Comparison of ENCODE assay signal across 20 cellular contexts in genomic region chr5:168881427-168882149, GRCh38.
DNase-seq lines count a peak whose midpoint lies in the region; ATAC-seq and TF ChIP-seq lines count a peak whose summit lies in the region.
"Had no signal": no experiment of that assay in that cellular context is flagged by ENCODE, and none has a peak within 500 bp of the region (broad histone marks: within the 10 kb centered on the region; RNA-seq: fewer than 3 reads in every experiment).

No MANE protein-coding gene starts in this region.

- no peaks in the 10 kb centered on the region for H3K4me1 Mint-ChIP-seq in T-cell

- H3K9me3 ChIP-seq in cardiac muscle cell (ENCODE audit: low read depth) (no peaks in the 10 kb centered on the region), left ventricle myocardium inferior (replicated peaks) (no peaks in the 10 kb centered on the region), SJSA1 (replicated peaks) (no peaks in the 10 kb centered on the region), hepatocyte (ENCODE audit: low read depth) (no peaks in the 10 kb centered on the region)
- H3K9me3 ChIP-seq: stomach had no signal

- POLR2A ChIA-PET in T-cell (lab: Charles Lee): interaction anchor here in 1 of 2 donors (0.6 kb wide), 1 partner anchor 251 kb away, joined by 5 read pairs; no protein-coding TSS in a partner anchor

- H3K9me2 ChIP-seq in hepatocyte (replicated peaks; ENCODE audit: insufficient read depth): no peaks in the 10 kb centered on the region

- H3K4me3 Mint-ChIP-seq in T-cell: no peak overlapping the region

- TF ChIP-seq CTCF in cardiac muscle cell (IDR thresholded peaks at IDR 0.05; ENCODE audit: low read depth, low read length) (no peak), left ventricle myocardium inferior (IDR thresholded peaks at IDR 0.05; ENCODE audit: borderline replicate concordance) (no peak), hepatocyte (IDR thresholded peaks at IDR 0.05; ENCODE audit: poor library complexity) (peak; percentile 22)

- WGBS in hepatocyte (ENCODE audit: low lambda C conversion rate, missing lambda C conversion rate): 44% methylated on average over 11 of the region's 11 CpGs

- peaks cover 84% of the 10 kb centered on the region for H3K4me1 ChIP-seq in cardiac muscle cell (ENCODE audit: low read depth)
- peaks cover 22% of the 10 kb centered on the region for H3K4me1 ChIP-seq in left ventricle myocardium inferior
- H3K4me1 ChIP-seq in SJSA1 (replicated peaks): peaks cover 72% of the 10 kb centered on the region
- H3K4me1 ChIP-seq in hepatocyte (ENCODE audit: insufficient read depth): peaks cover 65% of the 10 kb centered on the region

- no peak overlapping the region for H3K4me3 ChIP-seq in cardiac muscle cell
- no peak overlapping the region for H3K4me3 ChIP-seq in left ventricle myocardium inferior
- peak overlapping the region; percentile 5; the same call in 1 of the 2 replicates for H3K4me3 ChIP-seq in SJSA1
- H3K4me3 ChIP-seq in hepatocyte: no peak overlapping the region
- H3K4me3 ChIP-seq: coronary artery, stomach had no signal

- CTCF ChIA-PET in T-cell (lab: Charles Lee): no interaction called here

- H3K27me3 ChIP-seq in cardiac muscle cell (no peaks in the 10 kb centered on the region), left ventricle myocardium inferior (ENCODE audit: low read depth) (no peaks in the 10 kb centered on the region), SJSA1 (replicated peaks) (no peaks in the 10 kb centered on the region), hepatocyte (no peaks in the 10 kb centered on the region)
- H3K27me3 ChIP-seq: stomach had no signal

- H3K79me2 ChIP-seq in hepatocyte: no peaks in the 10 kb centered on the region

- no peaks in the 10 kb centered on the region for H3K36me3 Mint-ChIP-seq in T-cell

- H3K4me2 ChIP-seq in hepatocyte: peak overlapping the region; percentile 52

- DNase-seq in cardiac muscle cell (ENCODE audit: low read depth in 1 of 2, low spot score in 1 of 2): peak in 1 of 2 donors; percentile 87
- DNase-seq in left ventricle myocardium inferior: no peak
- peak; percentile 86 to 91 for DNase-seq in SJSA1 (ENCODE audit: low read depth in 1 of 2, low spot score in 2 of 2)
- peak; percentile 60 for DNase-seq in hepatocyte (ENCODE audit: low spot score)
- no peak for DNase-seq in T-cell
- no peak for DNase-seq in mucosa of gallbladder (ENCODE audit: low spot score)
- DNase-seq: activated CD4-positive, CD25-positive, alpha-beta regulatory T cell treated with anti-CD3 and anti-CD28 coated beads, Interleukin-2, amount 50 U/mL, for 72 hours; activated naive CD4-positive, alpha-beta T cell; GF-D8; KBM-7; kidney; midbrain; NCI-H1092; nucleus accumbens; right cardiac atrium; stomach had no signal

- H4K20me1 ChIP-seq in hepatocyte (ENCODE audit: insufficient read depth, poor library complexity, severe bottlenecking): no peaks in the 10 kb centered on the region

- no peak overlapping the region for H3K27ac Mint-ChIP-seq in T-cell

- peaks cover 8 to 11% of the 10 kb centered on the region in 2 donors for H3K27me3 Mint-ChIP-seq in T-cell

- H2AFZ ChIP-seq in hepatocyte: no peak overlapping the region

- H3K27ac ChIP-seq in cardiac muscle cell (peak overlapping the region; percentile 93), left ventricle myocardium inferior (replicated peaks) (no peak overlapping the region), SJSA1 (peak overlapping the region; percentile 68), hepatocyte (peak overlapping the region; percentile 47)
- H3K27ac ChIP-seq: coronary artery, stomach had no signal

- no peaks in the 10 kb centered on the region for H3K36me3 ChIP-seq in cardiac muscle cell
- no peaks in the 10 kb centered on the region for H3K36me3 ChIP-seq in left ventricle myocardium inferior
- peaks cover 3% of the 10 kb centered on the region; the same call in 1 of the 2 replicates for H3K36me3 ChIP-seq in SJSA1
- H3K36me3 ChIP-seq in hepatocyte (replicated peaks; ENCODE audit: insufficient read depth, low read depth): no peaks in the 10 kb centered on the region
- H3K36me3 ChIP-seq: stomach had no signal

- ATAC-seq in T-cell (replicated peaks in 1 of 4): no peak
- no peak for ATAC-seq in HG03571 (IDR thresholded peaks at IDR 0.05; ENCODE audit: unreplicated experiment)
- ATAC-seq in HG03139 (IDR thresholded peaks at IDR 0.05; ENCODE audit: unreplicated experiment): no peak
- ATAC-seq: right cardiac atrium, Right ventricle myocardium inferior had no signal

- intact Hi-C loops in left ventricle myocardium inferior (cut with micrococcal nuclease): no loop called here

- H3K9me3 Mint-ChIP-seq in T-cell: no peaks in the 10 kb centered on the region

Comparison
In these comparisons a context has a peak if more than half of its experiments do, and no peak if none do; other contexts are left out.
1. DNase-seq: peak in SJSA1 (2 of 2) and hepatocyte (single experiment); none in left ventricle myocardium inferior (single experiment), T-cell (0 of 34) and mucosa of gallbladder (single experiment).